In the genomic region with DNA sequence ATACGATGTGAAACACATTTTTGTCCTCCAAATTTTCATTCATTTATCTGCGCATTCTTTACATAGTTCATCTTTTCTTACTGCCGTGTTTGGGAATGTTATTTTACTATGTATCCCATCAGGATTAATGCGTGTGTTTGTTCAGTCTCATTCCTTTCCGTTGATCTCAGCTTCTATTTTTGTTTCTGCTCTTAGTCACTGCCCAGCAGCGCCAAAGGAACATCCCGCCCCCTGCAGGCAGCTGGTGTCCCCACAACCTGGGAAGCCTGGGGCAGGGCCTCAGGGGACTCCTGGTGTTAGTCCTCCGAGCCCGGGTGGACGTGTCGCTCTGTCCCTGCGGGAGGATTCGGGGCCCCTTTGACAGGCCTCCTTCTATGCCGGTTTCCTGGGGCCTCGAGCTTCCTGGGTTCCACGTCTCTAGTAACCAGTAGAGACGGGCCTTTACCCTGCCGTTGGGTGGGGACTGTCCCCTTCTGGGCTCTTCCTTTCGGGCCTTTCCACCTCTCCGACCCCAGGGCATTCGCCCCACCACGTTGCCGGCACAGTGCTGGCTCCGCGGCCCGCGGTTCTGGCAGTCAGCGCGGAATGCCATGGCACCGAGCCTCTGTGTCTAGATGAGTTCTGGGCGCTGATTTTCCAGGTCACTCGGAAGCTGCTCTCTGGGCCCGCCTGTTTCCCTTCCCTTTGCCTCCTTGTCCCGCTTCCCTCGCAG, we compare ENCODE assay signal across 8 cellular contexts. TPM values are rescaled to one million over a fixed set of nuclear protein-coding genes. Genes with fewer than 3 reads are reported as not detected.
DNase-seq lines count a peak whose midpoint lies in the region; ATAC-seq and TF ChIP-seq lines count a peak whose summit lies in the region.

No MANE protein-coding gene starts in this region.

- H3K27ac Mint-ChIP-seq in GM23338: peak overlapping the region; percentile 82
- peak overlapping the region; percentile 96 for H3K27ac Mint-ChIP-seq in neural crest cell (ENCODE audit: unreplicated experiment)

- H3K36me3 Mint-ChIP-seq in GM23338 (ENCODE audit: low read depth) (peaks cover 4% of the 10 kb centered on the region; the same call in 1 of the 3 replicates), neural crest cell (ENCODE audit: low read depth) (no peaks in the 10 kb centered on the region)

- H3K4me1 Mint-ChIP-seq in GM23338: peaks cover 22% of the 10 kb centered on the region
- H3K4me1 Mint-ChIP-seq in neural crest cell: peaks cover 16% of the 10 kb centered on the region

- H3K27ac ChIP-seq in GM23338 (ENCODE audit: low read depth) (peak overlapping the region; percentile 93), stomach smooth muscle (ENCODE audit: low read length) (peak overlapping the region; percentile 99)

- DNase-seq in EL (peak; percentile 99), GM23338 (ENCODE audit: low spot score) (peak; percentile 98), LoVo (ENCODE audit: low spot score) (peak; percentile 95), activated gamma-delta T cell treated with Interleukin-2 at 50 U/mL for 16 hours (peak; percentile 85), foreskin fibroblast (peak; percentile 95 to 98), neural crest cell (ENCODE audit: low read depth, low spot score) (peak; percentile 94)

- H3K4me2 ChIP-seq in GM23338: peak overlapping the region; percentile 92

- peak; percentile 84 for ATAC-seq in GM23338

- H3K4me3 ChIP-seq in GM23338: peak overlapping the region; percentile 69
- peak overlapping the region; percentile 37 to 56 for H3K4me3 ChIP-seq in foreskin fibroblast (ENCODE audit: low read depth in 1 of 2, low read length in 2 of 2)
- H3K4me3 ChIP-seq in stomach smooth muscle (ENCODE audit: low read length in 2 of 2): peak overlapping the region; percentile 72 to 78

- H3K27me3 Mint-ChIP-seq in GM23338 (ENCODE audit: insufficient read depth, low read depth, poor library complexity): peaks cover 14% of the 10 kb centered on the region
- no peaks in the 10 kb centered on the region for H3K27me3 Mint-ChIP-seq in neural crest cell (ENCODE audit: low read depth)

- H3K4me3 Mint-ChIP-seq in GM23338 (peak overlapping the region; percentile 77), neural crest cell (peak overlapping the region; percentile 89)

- peaks cover 5% of the 10 kb centered on the region for H3K4me1 ChIP-seq in GM23338 (ENCODE audit: insufficient read depth)
- H3K4me1 ChIP-seq in stomach smooth muscle (ENCODE audit: control insufficient read depth, insufficient read depth, low read length): peaks cover 9% of the 10 kb centered on the region

- TF ChIP-seq POLR2A in Raji (IDR thresholded peaks at IDR 0.05; ENCODE audit: insufficient read depth, low read depth, low read length): peak; percentile 41; the same call in 1 of the 2 replicates

- no peaks in the 10 kb centered on the region for H3K9me3 ChIP-seq in stomach smooth muscle (ENCODE audit: control insufficient read depth in 2 of 2, low read length in 2 of 2)

- no peaks in the 10 kb centered on the region for H3K9me2 ChIP-seq in GM23338 (ENCODE audit: insufficient read depth)

- H3F3A ChIP-seq in GM23338 (replicated peaks; ENCODE audit: low read depth): peaks cover 6% of the 10 kb centered on the region

- H3K36me3 ChIP-seq in GM23338 (ENCODE audit: insufficient read depth) (no peaks in the 10 kb centered on the region), stomach smooth muscle (ENCODE audit: control insufficient read depth in 2 of 2, insufficient read depth in 2 of 2, low read length in 2 of 2) (no peaks in the 10 kb centered on the region)

- H3K27me3 ChIP-seq in GM23338 (ENCODE audit: insufficient read depth) (no peaks in the 10 kb centered on the region), stomach smooth muscle (ENCODE audit: control insufficient read depth in 1 of 2, insufficient read depth in 2 of 2, low read length in 2 of 2) (no peaks in the 10 kb centered on the region)

- TF ChIP-seq CTCF in GM23338 (conservative IDR thresholded peaks at IDR 0.05; ENCODE audit: low read depth in 2 of 2) (peak; percentile 95 to 96), foreskin fibroblast (IDR thresholded peaks at IDR 0.05; ENCODE audit: low read depth, low read length) (peak; percentile 92), neural crest cell (conservative IDR thresholded peaks at IDR 0.05) (peak; percentile 95)

- no peaks in the 10 kb centered on the region for H3K79me2 ChIP-seq in GM23338 (replicated peaks; ENCODE audit: insufficient read depth)

- peak overlapping the region; percentile 71 to 92 for H3K9ac ChIP-seq in stomach smooth muscle (ENCODE audit: low read length in 2 of 2)

- H3K9me3 Mint-ChIP-seq in GM23338 (peaks cover 3% of the 10 kb centered on the region; the same call in 1 of the 3 replicates), neural crest cell (no peaks in the 10 kb centered on the region)

- no peaks in the 10 kb centered on the region for H4K20me1 ChIP-seq in GM23338 (replicated peaks; ENCODE audit: insufficient read depth)

- peak overlapping the region; percentile 98 for H2AFZ ChIP-seq in GM23338

TF ChIP-seq in GM23338, 12 proteins besides CTCF, POLR2A, EP300 and RAD21:
- TF ChIP-seq, protein P1, sequence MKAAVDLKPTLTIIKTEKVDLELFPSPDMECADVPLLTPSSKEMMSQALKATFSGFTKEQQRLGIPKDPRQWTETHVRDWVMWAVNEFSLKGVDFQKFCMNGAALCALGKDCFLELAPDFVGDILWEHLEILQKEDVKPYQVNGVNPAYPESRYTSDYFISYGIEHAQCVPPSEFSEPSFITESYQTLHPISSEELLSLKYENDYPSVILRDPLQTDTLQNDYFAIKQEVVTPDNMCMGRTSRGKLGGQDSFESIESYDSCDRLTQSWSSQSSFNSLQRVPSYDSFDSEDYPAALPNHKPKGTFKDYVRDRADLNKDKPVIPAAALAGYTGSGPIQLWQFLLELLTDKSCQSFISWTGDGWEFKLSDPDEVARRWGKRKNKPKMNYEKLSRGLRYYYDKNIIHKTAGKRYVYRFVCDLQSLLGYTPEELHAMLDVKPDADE (IDR thresholded peaks at IDR 0.05): peak; percentile 15; the same call in 1 of the 2 replicates
- TF ChIP-seq NANOG (IDR thresholded peaks at IDR 0.05; ENCODE audit: borderline replicate concordance) (peak; percentile 76), ZNF331 (CRISPR knock-in tag; IDR thresholded peaks at IDR 0.05; ENCODE audit: low read depth) (no peak)
TF ChIP-seq in GM23338: peak in this region for 2.

RNA-seq across cellular contexts. Expression of gene WEE1, which starts 39.8 kb away (rescaled TPM):
- total RNA-seq in GM23338 (2014; rRNA removed; shearing (Covaris generic)): 144 and 149 TPM in 2 replicates
- 48.9 and 50.7 TPM in 2 replicates for polyA plus RNA-seq in GM23338 (2016; fragmentation: Nextera tagmentation; extraction: Ambion mirVana)
- total RNA-seq in neural crest cell: 66.6 and 71.8 TPM in 2 replicates

RNA-seq across cellular contexts. Expression of gene SWAP70, which starts 50.6 kb away (rescaled TPM):
- total RNA-seq in GM23338 (2014; rRNA removed; shearing (Covaris generic)): 29.0 and 30.3 TPM in 2 replicates
- polyA plus RNA-seq in GM23338 (2016; fragmentation: Nextera tagmentation; extraction: Ambion mirVana): 28.2 and 33.3 TPM in 2 replicates
- 18.1 and 19.4 TPM in 2 replicates for total RNA-seq in neural crest cell

Comparison
In these comparisons a context has a peak if more than half of its experiments do, and no peak if none do; other contexts are left out.
1. Peak in every context shown above with its lines: DNase-seq, ATAC-seq, H3K4me3 ChIP-seq and H3K27ac ChIP-seq.